1 cellular context compared by ENCODE assay signal in genomic region chr19:38849147-38849745, GRCh38.
TF ChIP-seq lines count a peak whose summit lies in the region.

No MANE protein-coding gene starts in this region.

TF ChIP-seq in IMR-90, 13 proteins besides CTCF, POLR2A, EP300 and RAD21 (continued from another document):
- TF ChIP-seq CHD1 (IDR thresholded peaks at IDR 0.05; ENCODE audit: low read depth, low read length) (peak; percentile 2; the same call in 1 of the 2 replicates), FOS (IDR thresholded peaks at IDR 0.05; ENCODE audit: low read depth, low read length) (no peak), MXI1 (IDR thresholded peaks at IDR 0.05; ENCODE audit: borderline replicate concordance, low read depth, low read length) (peak; percentile 94), USF2 (IDR thresholded peaks at IDR 0.05; ENCODE audit: low read depth, low read length) (peak; percentile 83), MAZ (IDR thresholded peaks at IDR 0.05; ENCODE audit: borderline replicate concordance, low read depth, low read length) (peak; percentile 87; the same call in 1 of the 2 replicates), RFX5 (IDR thresholded peaks at IDR 0.05; ENCODE audit: low read depth, low read length) (no peak), CEBPB (IDR thresholded peaks at IDR 0.05; ENCODE audit: low read depth, low read length) (peak; percentile 74), MAFK (IDR thresholded peaks at IDR 0.05; ENCODE audit: low read depth, low read length) (no peak), RCOR1 (IDR thresholded peaks at IDR 0.05; ENCODE audit: insufficient replicate concordance, low read length) (no peak), NFE2L2 (IDR thresholded peaks at IDR 0.05; ENCODE audit: low read depth, low read length) (no peak), ELK1 (IDR thresholded peaks at IDR 0.05; ENCODE audit: borderline replicate concordance, low read depth, low read length) (no peak), BHLHE40 (IDR thresholded peaks at IDR 0.05; ENCODE audit: low read depth, low read length) (peak; percentile 88)
TF ChIP-seq in IMR-90: peak in this region for 6.
